ENCODE assay signal across 8 cellular contexts in the genomic region with DNA sequence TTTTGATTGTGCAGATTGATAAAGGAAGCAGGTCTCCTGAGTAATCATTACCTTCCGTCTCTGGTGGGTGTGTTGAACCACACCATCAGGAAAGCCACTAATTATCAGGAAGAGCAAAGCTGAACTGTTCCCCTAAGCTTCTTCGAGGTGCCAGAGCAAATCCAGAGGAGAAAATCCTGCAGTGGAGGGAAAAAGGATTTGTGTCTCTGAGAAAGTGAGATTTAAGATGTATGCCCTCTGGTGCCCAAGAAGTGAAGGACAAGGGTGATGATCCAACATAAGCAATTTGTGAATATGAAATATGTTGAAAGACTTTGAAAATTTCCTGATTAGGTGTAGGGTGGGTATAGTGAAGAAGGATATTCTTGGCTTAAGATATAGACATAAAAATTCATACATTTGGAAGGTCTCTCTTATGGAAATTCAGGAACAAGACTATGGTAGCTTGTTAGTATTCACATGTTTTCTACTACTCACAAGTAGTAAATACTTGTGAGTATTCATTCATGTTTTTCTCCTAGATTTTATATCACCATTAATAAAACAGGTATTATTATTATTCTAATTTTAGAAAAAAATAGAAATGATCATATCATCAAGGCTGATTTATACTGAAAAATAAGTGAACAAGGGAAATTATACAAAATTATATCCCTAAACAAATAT. TPM values are rescaled to one million over a fixed set of nuclear protein-coding genes. Genes with fewer than 3 reads are reported as not detected.
DNase-seq lines count a peak whose midpoint lies in the region; ATAC-seq, FAIRE-seq and TF ChIP-seq lines count a peak whose summit lies in the region.

No MANE protein-coding gene starts in this region.

- peaks cover 3% of the 10 kb centered on the region for H3K36me3 Mint-ChIP-seq in endodermal cell (ENCODE audit: low read depth)

- no peak for TF ChIP-seq POLR2A in GM12892 (IDR thresholded peaks at IDR 0.05; ENCODE audit: low read depth, low read length)

- peaks cover 30% of the 10 kb centered on the region for H3K9me3 Mint-ChIP-seq in endodermal cell

- no peak for ATAC-seq in lung (ENCODE audit: insufficient read depth, low FRiP score)

- H3K36me3 ChIP-seq in endodermal cell (ENCODE audit: control insufficient read depth, insufficient read depth, low read length): no peaks in the 10 kb centered on the region
- no peaks in the 10 kb centered on the region for H3K36me3 ChIP-seq in lung (ENCODE audit: control insufficient read depth in 2 of 2, insufficient read depth in 2 of 2, low read length in 2 of 2)

- peak; percentile 63 for DNase-seq in AG20443 (ENCODE audit: low spot score)
- no peak for DNase-seq in GM12892 (ENCODE audit: insufficient read length)
- peak; percentile 24 for DNase-seq in MV-4-11 (lab: John Stamatoyannopoulos, UW)
- DNase-seq in SK-MEL-5 (ENCODE audit: low read depth, low spot score): peak; percentile 90
- DNase-seq in endodermal cell: peak; percentile 73
- DNase-seq in lung (ENCODE audit: low spot score): peak; percentile 39
- DNase-seq in urothelium cell line (ENCODE audit: low spot score): peak; percentile 33
- no peak for DNase-seq in activated CD4-positive, CD25-positive, alpha-beta regulatory T cell treated with anti-CD3 and anti-CD28 coated beads, Interleukin-2, amount 50 U/mL, for 72 hours

- H3K4me3 ChIP-seq in endodermal cell (ENCODE audit: low read length): no peak overlapping the region
- no peak overlapping the region for H3K4me3 ChIP-seq in lung

- H3K27ac Mint-ChIP-seq in endodermal cell: no peak overlapping the region

- FAIRE-seq in GM12892 (lab: Jason Lieb, UNC): peak; percentile 87
- no peak for FAIRE-seq in urothelium cell line (lab: Jason Lieb, UNC)

- no peak overlapping the region for H3K9ac ChIP-seq in endodermal cell (ENCODE audit: extremely low read depth, low read length, poor library complexity, severe bottlenecking)

- H3K4me3 Mint-ChIP-seq in endodermal cell: no peak overlapping the region

- no peaks in the 10 kb centered on the region for H3K27me3 Mint-ChIP-seq in endodermal cell (ENCODE audit: insufficient read depth)

- H3K27me3 ChIP-seq in endodermal cell (ENCODE audit: control insufficient read depth, insufficient read depth, low read length, poor library complexity, severe bottlenecking) (no peaks in the 10 kb centered on the region), lung (ENCODE audit: control insufficient read depth, insufficient read depth) (no peaks in the 10 kb centered on the region)

- H3K9me3 ChIP-seq in endodermal cell (ENCODE audit: control insufficient read depth, low read length): peaks cover 28% of the 10 kb centered on the region
- no peaks in the 10 kb centered on the region for H3K9me3 ChIP-seq in lung (ENCODE audit: control insufficient read depth in 2 of 2, insufficient read depth in 1 of 2, low read length in 1 of 2)

- in situ Hi-C loops in SK-MEL-5 (cut with HindIII; ENCODE audit: low pct_unique_long_range_greater_than_20kb, low sequenced_read_pairs): no loop called here

- WGBS in endodermal cell (ENCODE audit: insufficient coverage in 1 of 2, insufficient read length in 1 of 2), 2 experiments: 19 to 39% methylated on average over 2 of the region's 2 CpGs
- 10 to 24% methylated on average over 2 of the region's 2 CpGs for WGBS in lung, 2 donors

- TF ChIP-seq CTCF in endodermal cell (conservative IDR thresholded peaks at IDR 0.05) (peak; percentile 88), lung (IDR thresholded peaks at IDR 0.05; ENCODE audit: control extremely low read depth, extremely low read depth) (peak; percentile 24)

- H3K4me1 ChIP-seq in endodermal cell (ENCODE audit: control insufficient read depth, insufficient read depth, low read length) (no peaks in the 10 kb centered on the region), lung (ENCODE audit: control insufficient read depth in 2 of 2, insufficient read depth in 2 of 2, low read length in 2 of 2) (no peaks in the 10 kb centered on the region)

- H3K27ac ChIP-seq in endodermal cell (ENCODE audit: low read depth, low read length): no peak overlapping the region
- no peak overlapping the region for H3K27ac ChIP-seq in lung (ENCODE audit: low read depth in 1 of 2, low read length in 1 of 2)

- peaks cover 8% of the 10 kb centered on the region for H3K4me1 Mint-ChIP-seq in endodermal cell

RNA-seq across cellular contexts. Expression of a gene that starts 34.8 kb away (rescaled TPM):
- polyA plus RNA-seq in GM12892 (2012; ENCODE audit: missing spikeins): 25.1 TPM
- 33.5 and 45.5 TPM in 2 replicates for total RNA-seq in SK-MEL-5 (2014; rRNA removed; shearing (Covaris generic))
- 21.1 and 21.9 TPM in 2 replicates for polyA plus RNA-seq in SK-MEL-5 (2015; cell fraction: cytosol; rRNA removed)
- 33.8 and 41.3 TPM in 2 replicates for polyA plus RNA-seq in SK-MEL-5 (2015; cell fraction: nucleus; rRNA removed)
- 10 to 100 TPM; 65.3 to 77.0 TPM for total RNA-seq in endodermal cell
- 61.3 TPM for polyA plus RNA-seq in endodermal cell (2013, experiment 1 of 2)
- polyA plus RNA-seq in endodermal cell (2013, experiment 2 of 2): 53.5 TPM
- 10 to 100 TPM; 35.6 to 72.4 TPM for total RNA-seq in lung
- polyA plus RNA-seq in lung: 10 to 100 TPM; 10.1 to 23.7 TPM

RNA-seq across cellular contexts. Expression of a gene that starts 59.7 kb away (rescaled TPM):
- 1.8 TPM for polyA plus RNA-seq in GM12892 (2012; ENCODE audit: missing spikeins)
- 87.6 and 95.5 TPM in 2 replicates for total RNA-seq in SK-MEL-5 (2014; rRNA removed; shearing (Covaris generic))
- 377 and 427 TPM in 2 replicates for polyA plus RNA-seq in SK-MEL-5 (2015; cell fraction: cytosol; rRNA removed)
- 153 and 158 TPM in 2 replicates for polyA plus RNA-seq in SK-MEL-5 (2015; cell fraction: nucleus; rRNA removed)
- 10 to 100 TPM; 17.3 to 18.5 TPM for total RNA-seq in endodermal cell
- polyA plus RNA-seq in endodermal cell (2013, experiment 1 of 2): 40.9 TPM
- polyA plus RNA-seq in endodermal cell (2013, experiment 2 of 2): 41.8 TPM
- 100 to 1,000 TPM in 1 of 2 donors, 10 to 100 TPM in 1; 88.9 to 186 TPM for total RNA-seq in lung
- polyA plus RNA-seq in lung: 10 to 100 TPM; 29.3 to 37.9 TPM

Comparison
In these comparisons a context has a peak if more than half of its experiments do, and no peak if none do; other contexts are left out.
1. DNase-seq: peak in AG20443 (single experiment), MV-4-11 (single experiment), SK-MEL-5 (single experiment), endodermal cell (single experiment), lung (single experiment) and urothelium cell line (single experiment); none in GM12892 (single experiment) and activated CD4-positive, CD25-positive, alpha-beta regulatory T cell treated with anti-CD3 and anti-CD28 coated beads, Interleukin-2, amount 50 U/mL, for 72 hours (single experiment).